24 cellular contexts compared by ENCODE assay signal in the genomic region with DNA sequence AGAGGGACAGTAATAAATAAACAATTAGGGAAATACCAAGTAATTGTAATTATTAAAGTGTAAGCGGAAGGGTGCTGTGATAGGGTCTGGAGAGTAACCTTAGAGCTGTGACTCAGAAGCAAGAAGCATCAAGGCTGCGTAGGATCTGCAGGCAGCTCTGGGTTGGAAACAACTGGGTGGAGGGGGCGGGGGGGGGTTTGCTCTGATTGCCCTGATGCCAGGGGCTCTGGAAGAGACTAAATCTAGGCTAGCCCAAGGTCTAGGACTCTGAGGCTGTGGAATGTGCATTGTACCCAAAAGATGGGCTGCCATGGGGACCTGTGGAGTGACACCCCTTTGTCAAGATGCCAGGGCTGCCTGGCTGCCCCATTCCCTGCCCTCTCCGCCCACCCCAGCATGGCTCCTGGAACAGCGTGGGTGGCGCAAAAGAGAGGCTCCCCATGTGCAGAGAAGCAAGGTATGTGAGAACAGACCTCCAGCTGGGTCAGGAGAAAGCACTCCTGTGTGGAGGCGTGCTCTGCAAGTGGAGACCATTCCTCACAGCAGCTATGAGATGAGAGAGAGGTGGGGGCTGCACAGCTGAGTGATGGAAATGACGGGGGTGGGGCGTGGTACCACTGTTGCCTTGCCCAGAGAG.
DNase-seq lines count a peak whose midpoint lies in the region; ATAC-seq, FAIRE-seq and TF ChIP-seq lines count a peak whose summit lies in the region.
"Had no signal": no experiment of that assay in that cellular context is flagged by ENCODE, and none has a peak within 500 bp of the region (broad histone marks: within the 10 kb centered on the region; RNA-seq: fewer than 3 reads in every experiment).

No MANE protein-coding gene starts in this region.

- H3K27me3 ChIP-seq in GM23338 (ENCODE audit: insufficient read depth) (no peaks in the 10 kb centered on the region), neural progenitor cell (no peaks in the 10 kb centered on the region), right atrium auricular region (no peaks in the 10 kb centered on the region), endodermal cell (ENCODE audit: control insufficient read depth, insufficient read depth, low read length, poor library complexity, severe bottlenecking) (no peaks in the 10 kb centered on the region)
- H3K27me3 ChIP-seq: BE2C had no signal

- H3K4me1 Mint-ChIP-seq in GM23338, result peaks cover 22% of the 10 kb centered on the region
- peaks cover 38% of the 10 kb centered on the region for H3K4me1 Mint-ChIP-seq in central memory CD8-positive, alpha-beta T cell
- peaks cover 43% of the 10 kb centered on the region for H3K4me1 Mint-ChIP-seq in neural progenitor cell
- no peaks in the 10 kb centered on the region for H3K4me1 Mint-ChIP-seq in endodermal cell
- H3K4me1 Mint-ChIP-seq: CD4-positive, CD25-positive, alpha-beta regulatory T cell had no signal

- TF ChIP-seq RAD21 in Ishikawa (IDR thresholded peaks at IDR 0.05; ENCODE audit: low read depth), result no peak

- H4K20me1 ChIP-seq in GM23338 (replicated peaks; ENCODE audit: insufficient read depth) (no peaks in the 10 kb centered on the region), neural progenitor cell (ENCODE audit: low read depth) (peaks cover 28% of the 10 kb centered on the region)

- FAIRE-seq in D721Med (lab: Jason Lieb, UNC), result no peak
- FAIRE-seq: A204.1 had no signal

- H3K4me3 Mint-ChIP-seq in GM23338, result no peak overlapping the region
- no peak overlapping the region for H3K4me3 Mint-ChIP-seq in central memory CD8-positive, alpha-beta T cell
- H3K4me3 Mint-ChIP-seq in neural progenitor cell, result no peak overlapping the region
- H3K4me3 Mint-ChIP-seq in endodermal cell, result no peak overlapping the region
- H3K4me3 Mint-ChIP-seq: CD4-positive, CD25-positive, alpha-beta regulatory T cell; HFFc6 had no signal

- WGBS in endodermal cell (ENCODE audit: insufficient coverage in 1 of 2, insufficient read length in 1 of 2), 2 experiments, result 75 to 82% methylated on average over 6 to 9 of the region's 9 CpGs

- H2AFZ ChIP-seq in GM23338, result no peak overlapping the region
- H2AFZ ChIP-seq in neural progenitor cell (replicated peaks), result no peak overlapping the region

- peak; percentile 49; the same call in 1 of the 2 replicates for TF ChIP-seq EP300 in Ishikawa (IDR thresholded peaks at IDR 0.05; ENCODE audit: borderline replicate concordance)

- H3K27me3 Mint-ChIP-seq in GM23338 (ENCODE audit: insufficient read depth, low read depth, poor library complexity) (peaks cover 3% of the 10 kb centered on the region), neural progenitor cell (ENCODE audit: insufficient read depth, low read depth) (peaks cover 9% of the 10 kb centered on the region), endodermal cell (ENCODE audit: insufficient read depth) (no peaks in the 10 kb centered on the region)
- H3K27me3 Mint-ChIP-seq in central memory CD8-positive, alpha-beta T cell, result no peaks in the 10 kb centered on the region
- H3K27me3 Mint-ChIP-seq: CD4-positive, CD25-positive, alpha-beta regulatory T cell had no signal

- H3K36me3 ChIP-seq in GM23338 (ENCODE audit: insufficient read depth) (no peaks in the 10 kb centered on the region), neural progenitor cell (no peaks in the 10 kb centered on the region), right atrium auricular region (no peaks in the 10 kb centered on the region), endodermal cell (ENCODE audit: control insufficient read depth, insufficient read depth, low read length) (no peaks in the 10 kb centered on the region)
- H3K36me3 ChIP-seq: BE2C had no signal

- H3K9ac ChIP-seq in neural progenitor cell, result no peak overlapping the region
- H3K9ac ChIP-seq in endodermal cell (ENCODE audit: extremely low read depth, low read length, poor library complexity, severe bottlenecking), result no peak overlapping the region
- H3K9ac ChIP-seq: KMS-11 had no signal

- H3K9me3 ChIP-seq in neural progenitor cell (ENCODE audit: low read depth), result no peaks in the 10 kb centered on the region
- no peaks in the 10 kb centered on the region for H3K9me3 ChIP-seq in right atrium auricular region
- no peaks in the 10 kb centered on the region for H3K9me3 ChIP-seq in endodermal cell (ENCODE audit: control insufficient read depth, low read length)
- H3K9me3 ChIP-seq: BE2C, Caco-2 had no signal

- peak; percentile 79 for ATAC-seq in GM23338
- no peak for ATAC-seq in central memory CD8-positive, alpha-beta T cell (replicated peaks; ENCODE audit: extremely low read depth, poor library complexity, severe bottlenecking)

- H3K27ac Mint-ChIP-seq in GM23338 (no peak overlapping the region), neural progenitor cell (no peak overlapping the region), endodermal cell (no peak overlapping the region)
- peak overlapping the region; percentile 66 for H3K27ac Mint-ChIP-seq in central memory CD8-positive, alpha-beta T cell (ENCODE audit: low read depth)
- H3K27ac Mint-ChIP-seq: CD4-positive, CD25-positive, alpha-beta regulatory T cell; HFFc6 had no signal

- TF ChIP-seq CTCF in GM23338 (conservative IDR thresholded peaks at IDR 0.05; ENCODE audit: low read depth in 2 of 2) (no peak), neural progenitor cell (IDR thresholded peaks at IDR 0.05) (no peak), right atrium auricular region (IDR thresholded peaks at IDR 0.05) (no peak), D721Med (IDR thresholded peaks at IDR 0.05; ENCODE audit: insufficient read depth, missing control alignments) (no peak), endodermal cell (conservative IDR thresholded peaks at IDR 0.05) (no peak)

- no peaks in the 10 kb centered on the region for H3K9me3 Mint-ChIP-seq in GM23338
- no peaks in the 10 kb centered on the region for H3K9me3 Mint-ChIP-seq in central memory CD8-positive, alpha-beta T cell
- no peaks in the 10 kb centered on the region for H3K9me3 Mint-ChIP-seq in neural progenitor cell
- H3K9me3 Mint-ChIP-seq in endodermal cell, result no peaks in the 10 kb centered on the region
- H3K9me3 Mint-ChIP-seq: CD4-positive, CD25-positive, alpha-beta regulatory T cell had no signal

- H3K4me3 ChIP-seq in GM23338 (no peak overlapping the region), neural progenitor cell (no peak overlapping the region), right atrium auricular region (no peak overlapping the region), endodermal cell (ENCODE audit: low read length) (no peak overlapping the region)

- peak; percentile 26 for DNase-seq in GM23338 (ENCODE audit: low spot score)
- DNase-seq in central memory CD8-positive, alpha-beta T cell (ENCODE audit: low spot score in 2 of 2), result no peak
- DNase-seq in neural progenitor cell (ENCODE audit: low spot score), result peak; percentile 56
- no peak for DNase-seq in right atrium auricular region (ENCODE audit: low spot score)
- no peak for DNase-seq in stimulated activated CD4-positive, alpha-beta T cell treated with anti-CD3 and anti-CD28 coated beads, Interleukin-15, amount 100 ng/mL, for 24 hours
- DNase-seq in D721Med (ENCODE audit: insufficient read length, low spot score), result no peak
- no peak for DNase-seq in endodermal cell
- DNase-seq: BE2C; Caco-2; CD4-positive, CD25-positive, alpha-beta regulatory T cell; DMS153; GF-D8; GOT3; HFFc6; NCI-H1048; NCI-H1436 treated with DMSO at 0.1 percent for 48 hours; NCI-H2029; NCI-H2171; NCI-H446 treated with DMSO at 0.1 percent for 48 hours; NK-92 treated with Interleukin-12 subunit alpha and Interleukin-12 subunit beta, amount 100 ng/mL, for 24 hours; Right ventricle myocardium superior had no signal

- H3K4me1 ChIP-seq in GM23338 (ENCODE audit: insufficient read depth) (peaks cover 5% of the 10 kb centered on the region; the same call in 1 of the 2 replicates), neural progenitor cell (peaks cover 19% of the 10 kb centered on the region), right atrium auricular region (no peaks in the 10 kb centered on the region), endodermal cell (ENCODE audit: control insufficient read depth, insufficient read depth, low read length) (no peaks in the 10 kb centered on the region)
- H3K4me1 ChIP-seq: BE2C had no signal

- H3K36me3 Mint-ChIP-seq in GM23338 (ENCODE audit: low read depth) (no peaks in the 10 kb centered on the region; the same call in 2 of the 3 replicates), neural progenitor cell (peaks cover 2% of the 10 kb centered on the region), endodermal cell (ENCODE audit: low read depth) (no peaks in the 10 kb centered on the region)
- H3K36me3 Mint-ChIP-seq in central memory CD8-positive, alpha-beta T cell (ENCODE audit: insufficient read depth), result peaks cover 5% of the 10 kb centered on the region
- H3K36me3 Mint-ChIP-seq: CD4-positive, CD25-positive, alpha-beta regulatory T cell had no signal

- no peak overlapping the region for H3K4me2 ChIP-seq in GM23338
- peak overlapping the region; percentile 38 for H3K4me2 ChIP-seq in neural progenitor cell
- H3K4me2 ChIP-seq: KMS-11 had no signal

- H3K9me2 ChIP-seq in GM23338 (ENCODE audit: insufficient read depth), result no peaks in the 10 kb centered on the region

- H3K27ac ChIP-seq in GM23338 (ENCODE audit: low read depth) (no peak overlapping the region), neural progenitor cell (no peak overlapping the region), right atrium auricular region (no peak overlapping the region), endodermal cell (ENCODE audit: low read depth, low read length) (no peak overlapping the region)
- H3K27ac ChIP-seq: KMS-11 had no signal

- H3K79me2 ChIP-seq in GM23338 (replicated peaks; ENCODE audit: insufficient read depth) (no peaks in the 10 kb centered on the region), neural progenitor cell (ENCODE audit: low read depth) (no peaks in the 10 kb centered on the region)

- H3F3A ChIP-seq in GM23338 (replicated peaks; ENCODE audit: low read depth) (no peaks in the 10 kb centered on the region), neural progenitor cell (ENCODE audit: low read depth) (peaks cover 15% of the 10 kb centered on the region)

TF ChIP-seq in Ishikawa, 13 proteins besides CTCF, POLR2A, EP300 and RAD21 (continues in another document):
- TF ChIP-seq CEBPB (IDR thresholded peaks at IDR 0.05) (no peak), TAF1 (IDR thresholded peaks at IDR 0.05; ENCODE audit: low read depth) (no peak), CREB1 (IDR thresholded peaks at IDR 0.05; ENCODE audit: low read depth) (no peak), TCF12 (IDR thresholded peaks at IDR 0.05; ENCODE audit: low read depth) (peak; percentile 77), EGR1 (IDR thresholded peaks at IDR 0.05) (peak; percentile 99), YY1 (IDR thresholded peaks at IDR 0.05; ENCODE audit: low read depth) (no peak)
- TF ChIP-seq, protein P1, sequence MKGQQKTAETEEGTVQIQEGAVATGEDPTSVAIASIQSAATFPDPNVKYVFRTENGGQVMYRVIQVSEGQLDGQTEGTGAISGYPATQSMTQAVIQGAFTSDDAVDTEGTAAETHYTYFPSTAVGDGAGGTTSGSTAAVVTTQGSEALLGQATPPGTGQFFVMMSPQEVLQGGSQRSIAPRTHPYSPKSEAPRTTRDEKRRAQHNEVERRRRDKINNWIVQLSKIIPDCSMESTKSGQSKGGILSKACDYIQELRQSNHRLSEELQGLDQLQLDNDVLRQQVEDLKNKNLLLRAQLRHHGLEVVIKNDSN (IDR thresholded peaks at IDR 0.05), result no peak

Comparison
In these comparisons a context has a peak if more than half of its experiments do, and no peak if none do; other contexts are left out.
1. DNase-seq: peak in GM23338 (single experiment) and neural progenitor cell (single experiment); none in central memory CD8-positive, alpha-beta T cell (0 of 2), right atrium auricular region (single experiment), stimulated activated CD4-positive, alpha-beta T cell treated with anti-CD3 and anti-CD28 coated beads, Interleukin-15, amount 100 ng/mL, for 24 hours (single experiment), D721Med (single experiment) and endodermal cell (single experiment).